ENCODE assay signal across 8 cellular contexts in genomic region chrX:41265615-41266014, GRCh38.
DNase-seq lines count a peak whose midpoint lies in the region; ATAC-seq and TF ChIP-seq lines count a peak whose summit lies in the region.

No MANE protein-coding gene starts in this region.

- no peak overlapping the region for H3K27ac ChIP-seq in thyroid gland

- H3K27me3 ChIP-seq in thyroid gland: no peaks in the 10 kb centered on the region

- no peaks in the 10 kb centered on the region for H3K36me3 ChIP-seq in thyroid gland

- H3K4me1 Mint-ChIP-seq in IgD-negative memory B cell: peaks cover 0 to 4% (median 2%) of the 10 kb centered on the region in 3 donors

- H3K4me3 ChIP-seq in thyroid gland (replicated peaks in 1 of 3): no peak overlapping the region

- H3K36me3 Mint-ChIP-seq in IgD-negative memory B cell: peaks cover 5% of the 10 kb centered on the region

- H3K9me3 Mint-ChIP-seq in IgD-negative memory B cell: peaks cover 0 to 8% (median 1%) of the 10 kb centered on the region in 3 donors

- peak overlapping the region in 1 of 3 donors; percentile 15 for H3K27ac Mint-ChIP-seq in IgD-negative memory B cell

- H3K9me3 ChIP-seq in thyroid gland: no peaks in the 10 kb centered on the region

- no peak for TF ChIP-seq POLR2A in thyroid gland (IDR thresholded peaks at IDR 0.05)

- intact Hi-C loops in thyroid gland (cut with DNase I): no loop called here

- 53 to 62% methylated on average over 8 of the region's 8 CpGs for WGBS in thyroid gland, 2 donors

- peak overlapping the region; percentile 25 to 86 (median 44) for H3K4me3 Mint-ChIP-seq in IgD-negative memory B cell

- no peak for ATAC-seq in GM18873 (IDR thresholded peaks at IDR 0.05; ENCODE audit: low FRiP score, unreplicated experiment)

- no peaks in the 10 kb centered on the region for H3K4me1 ChIP-seq in thyroid gland

- no peak for TF ChIP-seq CTCF in thyroid gland (IDR thresholded peaks at IDR 0.05)

- peaks cover 11% of the 10 kb centered on the region for H3K27me3 Mint-ChIP-seq in IgD-negative memory B cell

- DNase-seq in activated CD8-positive, alpha-beta memory T cell treated with anti-CD3 and anti-CD28 coated beads, Interleukin-2, amount 50 U/mL, for 48 hours: peak; percentile 65
- DNase-seq in germinal center (ENCODE audit: low spot score) (peak; percentile 8), retina (no peak), thyroid gland (no peak), hippocampal formation (lab: John Stamatoyannopoulos, UW) (no peak)
- peak; percentile 22 for DNase-seq in stimulated activated CD8-positive, alpha-beta memory T cell treated with anti-CD3 and anti-CD28 coated beads, Interleukin-4, amount 100 ng/mL, for 24 hours (ENCODE audit: low read depth)

Comparison
In these comparisons a context has a peak if more than half of its experiments do, and no peak if none do; other contexts are left out.
1. DNase-seq: peak in activated CD8-positive, alpha-beta memory T cell treated with anti-CD3 and anti-CD28 coated beads, Interleukin-2, amount 50 U/mL, for 48 hours (single experiment), germinal center (single experiment) and stimulated activated CD8-positive, alpha-beta memory T cell treated with anti-CD3 and anti-CD28 coated beads, Interleukin-4, amount 100 ng/mL, for 24 hours (single experiment); none in retina (single experiment), thyroid gland (0 of 2) and hippocampal formation (0 of 2).